23 cellular contexts compared by ENCODE assay signal in the genomic region with DNA sequence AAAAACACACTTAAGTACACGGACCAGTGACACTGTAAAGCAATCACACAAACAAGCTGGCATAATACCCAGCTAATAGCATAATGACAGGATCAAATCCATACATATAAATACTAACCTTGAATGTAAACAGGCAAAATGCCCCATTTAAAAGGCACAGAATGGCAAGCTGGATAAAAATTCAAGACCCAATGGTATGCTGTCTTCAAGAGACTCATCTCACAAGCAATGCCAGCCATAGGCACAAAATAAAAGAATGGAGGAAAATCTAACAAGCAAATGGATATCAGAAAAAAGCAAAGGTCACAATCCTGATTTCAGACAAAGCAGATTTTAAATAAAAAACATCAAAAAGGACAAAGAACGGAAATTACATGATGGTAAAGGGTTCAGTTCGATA.
"Had no signal": no experiment of that assay in that cellular context is flagged by ENCODE, and none has a peak within 500 bp of the region (broad histone marks: within the 10 kb centered on the region; RNA-seq: fewer than 3 reads in every experiment).

No MANE protein-coding gene starts in this region.

- DNase-seq: colonic mucosa; cortex of kidney; effector CD8-positive, alpha-beta T cell; effector memory CD8-positive, alpha-beta T cell; endodermal cell; erythroblast; esophagus squamous epithelium; foreskin fibroblast; foreskin melanocyte; gastrocnemius medialis; glutamatergic neuron; head of caudate nucleus; heart right ventricle; hippocampal formation; left cardiac atrium; left lung; left ventricle myocardium superior; lower lobe of right lung; mesenchymal stem cell; mucosa of descending colon; naive B cell had no signal

- H3K27ac ChIP-seq: colonic mucosa, epithelial cell of prostate, esophagus squamous epithelium, gastrocnemius medialis, heart right ventricle, left lung, lower lobe of right lung had no signal

- ATAC-seq: effector memory CD8-positive, alpha-beta T cell; esophagus mucosa; gastrocnemius medialis; heart right ventricle; left cardiac atrium; left lung; left ventricle myocardium superior; lower lobe of right lung; mucosa of descending colon had no signal
